In the genomic region with DNA sequence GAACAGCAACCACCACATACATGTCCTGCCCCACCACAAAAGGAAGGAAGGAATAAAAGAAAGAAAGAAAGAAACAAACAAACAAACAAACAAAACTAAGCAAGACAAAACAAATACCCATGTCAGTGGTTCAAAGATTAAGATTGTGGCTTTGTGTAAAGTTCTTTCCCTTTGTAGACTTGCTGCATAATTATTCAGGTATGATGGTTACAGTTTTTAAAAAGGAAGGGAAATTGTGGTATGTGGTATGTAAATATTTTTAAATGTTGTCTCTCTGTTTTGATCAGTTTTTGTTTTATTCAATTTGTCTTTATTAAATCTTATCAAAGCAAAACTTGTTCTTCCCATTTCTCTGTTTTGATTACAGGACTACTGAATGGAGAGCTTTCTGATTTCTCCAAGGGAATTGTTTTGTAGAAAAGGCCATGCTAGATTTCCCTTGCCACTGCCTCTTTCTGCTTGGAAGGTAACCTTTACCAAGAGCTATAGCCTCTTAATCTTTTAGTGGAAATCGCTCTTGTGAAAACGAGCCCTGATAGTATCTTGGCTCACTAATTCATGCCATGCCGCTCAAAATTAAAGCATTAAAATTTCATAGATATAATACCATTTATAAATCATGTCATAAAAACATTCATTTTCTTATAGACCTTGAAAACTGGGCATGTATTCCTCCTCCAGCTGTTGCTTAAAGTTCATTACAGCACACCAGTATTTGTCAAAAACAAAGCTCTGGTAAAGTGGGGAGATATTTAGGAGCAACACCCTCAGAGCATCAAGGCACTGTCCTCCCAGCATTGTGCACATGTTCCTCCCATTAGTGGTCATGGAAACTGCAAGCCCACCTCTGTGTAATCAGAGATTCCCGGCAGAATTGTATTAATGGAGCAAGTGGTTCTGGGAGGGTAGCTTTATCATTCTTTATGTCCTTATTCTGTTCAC, we compare ENCODE assay signal across 1 cellular context.
TF ChIP-seq lines count a peak whose summit lies in the region.

No MANE protein-coding gene starts in this region.

TF ChIP-seq in SK-N-SH, 30 proteins besides CTCF, POLR2A, EP300 and RAD21 (continued from another document):
- TF ChIP-seq, protein P1, sequence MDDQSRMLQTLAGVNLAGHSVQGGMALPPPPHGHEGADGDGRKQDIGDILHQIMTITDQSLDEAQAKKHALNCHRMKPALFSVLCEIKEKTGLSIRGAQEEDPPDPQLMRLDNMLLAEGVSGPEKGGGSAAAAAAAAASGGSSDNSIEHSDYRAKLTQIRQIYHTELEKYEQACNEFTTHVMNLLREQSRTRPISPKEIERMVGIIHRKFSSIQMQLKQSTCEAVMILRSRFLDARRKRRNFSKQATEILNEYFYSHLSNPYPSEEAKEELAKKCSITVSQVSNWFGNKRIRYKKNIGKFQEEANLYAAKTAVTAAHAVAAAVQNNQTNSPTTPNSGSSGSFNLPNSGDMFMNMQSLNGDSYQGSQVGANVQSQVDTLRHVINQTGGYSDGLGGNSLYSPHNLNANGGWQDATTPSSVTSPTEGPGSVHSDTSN (IDR thresholded peaks at IDR 0.05), result no peak
- TF ChIP-seq, protein P2, sequence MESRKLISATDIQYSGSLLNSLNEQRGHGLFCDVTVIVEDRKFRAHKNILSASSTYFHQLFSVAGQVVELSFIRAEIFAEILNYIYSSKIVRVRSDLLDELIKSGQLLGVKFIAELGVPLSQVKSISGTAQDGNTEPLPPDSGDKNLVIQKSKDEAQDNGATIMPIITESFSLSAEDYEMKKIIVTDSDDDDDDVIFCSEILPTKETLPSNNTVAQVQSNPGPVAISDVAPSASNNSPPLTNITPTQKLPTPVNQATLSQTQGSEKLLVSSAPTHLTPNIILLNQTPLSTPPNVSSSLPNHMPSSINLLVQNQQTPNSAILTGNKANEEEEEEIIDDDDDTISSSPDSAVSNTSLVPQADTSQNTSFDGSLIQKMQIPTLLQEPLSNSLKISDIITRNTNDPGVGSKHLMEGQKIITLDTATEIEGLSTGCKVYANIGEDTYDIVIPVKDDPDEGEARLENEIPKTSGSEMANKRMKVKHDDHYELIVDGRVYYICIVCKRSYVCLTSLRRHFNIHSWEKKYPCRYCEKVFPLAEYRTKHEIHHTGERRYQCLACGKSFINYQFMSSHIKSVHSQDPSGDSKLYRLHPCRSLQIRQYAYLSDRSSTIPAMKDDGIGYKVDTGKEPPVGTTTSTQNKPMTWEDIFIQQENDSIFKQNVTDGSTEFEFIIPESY (IDR thresholded peaks at IDR 0.05; ENCODE audit: borderline replicate concordance, low read depth), result no peak
TF ChIP-seq in SK-N-SH: peak in this region for 4.
